Comparison of ENCODE assay signal across 19 cellular contexts in the genomic region with DNA sequence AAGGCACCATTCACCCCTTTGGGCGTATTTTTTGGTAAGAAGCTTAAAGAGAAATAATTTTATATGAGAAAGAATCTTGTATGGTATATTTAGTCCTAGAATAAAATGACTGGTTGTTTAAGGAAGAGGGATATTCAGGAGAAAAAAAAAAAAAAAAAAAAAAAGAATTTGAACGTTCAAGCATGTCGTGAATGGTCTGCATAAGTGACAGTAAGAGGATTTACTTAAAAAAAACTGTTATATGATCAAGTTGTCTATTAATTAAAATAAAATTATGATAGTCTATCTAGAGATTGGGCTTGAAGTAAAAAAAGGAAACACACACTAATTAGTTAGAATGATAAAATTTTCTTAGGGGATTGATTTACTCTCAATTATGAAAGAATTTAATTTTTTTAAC. TPM values are rescaled to one million over a fixed set of nuclear protein-coding genes. Genes with fewer than 3 reads are reported as not detected.
"Had no signal": no experiment of that assay in that cellular context is flagged by ENCODE, and none has a peak within 500 bp of the region (broad histone marks: within the 10 kb centered on the region; RNA-seq: fewer than 3 reads in every experiment).

No MANE protein-coding gene starts in this region.

- H3K4me2 ChIP-seq: smooth muscle cell had no signal

- H3K27ac ChIP-seq: transverse colon, VCaP had no signal

- H3K4me3 ChIP-seq: smooth muscle cell, transverse colon had no signal

- ATAC-seq: activated T-cell treated with anti-CD3 and anti-CD28 coated beads, Interleukin-2, amount 50 U/mL, for 72 hours; left colon; natural killer cell; right cardiac atrium; stimulated activated memory B cell treated with anti-CD40 and anti-IgM and Interleukin-4, amounts not matched to agents 10 μg/mL and 1 μg/mL and 100 μg/mL, for 72 hours had no signal

- DNase-seq: activated CD4-positive, alpha-beta memory T cell treated with anti-CD3 and anti-CD28 coated beads, Interleukin-2, amount 10 ng/mL, durations not matched to agents 7 days and 5 days; activated gamma-delta T cell treated with Interleukin-2 at 50 U/mL for 16 hours; activated naive CD8-positive, alpha-beta T cell treated with anti-CD3 and anti-CD28 coated beads, Interleukin-2, amount 10 ng/mL, durations not matched to agents 7 days and 5 days; activated T-cell treated with anti-CD3 and anti-CD28 coated beads, Interleukin-2, amount 50 U/mL, for 72 hours; aorta; hypothalamus; left colon; natural killer cell; nucleus accumbens; right cardiac atrium; T1000; transverse colon had no signal

- H3K4me1 ChIP-seq: transverse colon had no signal

- H3K27me3 ChIP-seq: transverse colon had no signal

RNA-seq across cellular contexts. Expression of a gene that starts 11.7 kb away (rescaled TPM):
- total RNA-seq: activated CD4-positive, alpha-beta memory T cell treated with anti-CD3 and anti-CD28 coated beads, Interleukin-2, amount 10 ng/mL, durations not matched to agents 7 days and 5 days; activated naive CD8-positive, alpha-beta T cell treated with anti-CD3 and anti-CD28 coated beads, Interleukin-2, amount 10 ng/mL, durations not matched to agents 7 days and 5 days; activated T-cell treated with anti-CD3 and anti-CD28 coated beads, Interleukin-2, amount 50 U/mL, for 72 hours; aorta; glomerular endothelial cell; left colon; lung microvascular endothelial cell; mucosa of gallbladder; natural killer cell; progenitor cell of endocrine pancreas; right cardiac atrium; smooth muscle cell; transverse colon had no signal
- polyA plus RNA-seq: aorta, right cardiac atrium, smooth muscle cell had no signal

RNA-seq across cellular contexts. Expression of a gene that starts 41.3 kb away (rescaled TPM):
- total RNA-seq: activated CD4-positive, alpha-beta memory T cell treated with anti-CD3 and anti-CD28 coated beads, Interleukin-2, amount 10 ng/mL, durations not matched to agents 7 days and 5 days; activated naive CD8-positive, alpha-beta T cell treated with anti-CD3 and anti-CD28 coated beads, Interleukin-2, amount 10 ng/mL, durations not matched to agents 7 days and 5 days; activated T-cell treated with anti-CD3 and anti-CD28 coated beads, Interleukin-2, amount 50 U/mL, for 72 hours; aorta; glomerular endothelial cell; lung microvascular endothelial cell; mucosa of gallbladder; natural killer cell; progenitor cell of endocrine pancreas; right cardiac atrium; smooth muscle cell had no signal
- polyA plus RNA-seq: right cardiac atrium, smooth muscle cell had no signal

RNA-seq across cellular contexts. Expression of a gene that starts 58.9 kb away (rescaled TPM):
- total RNA-seq: activated CD4-positive, alpha-beta memory T cell treated with anti-CD3 and anti-CD28 coated beads, Interleukin-2, amount 10 ng/mL, durations not matched to agents 7 days and 5 days; activated naive CD8-positive, alpha-beta T cell treated with anti-CD3 and anti-CD28 coated beads, Interleukin-2, amount 10 ng/mL, durations not matched to agents 7 days and 5 days; activated T-cell treated with anti-CD3 and anti-CD28 coated beads, Interleukin-2, amount 50 U/mL, for 72 hours; aorta; glomerular endothelial cell; left colon; lung microvascular endothelial cell; mucosa of gallbladder; natural killer cell; progenitor cell of endocrine pancreas; right cardiac atrium; smooth muscle cell; transverse colon had no signal
- polyA plus RNA-seq: aorta, right cardiac atrium, smooth muscle cell had no signal
